In genomic region chr18:46071894-46072867, GRCh38 we compare ENCODE assay signal across 8 cellular contexts. TPM values are rescaled to one million over a fixed set of nuclear protein-coding genes. Genes with fewer than 3 reads are reported as not detected.
DNase-seq lines count a peak whose midpoint lies in the region; ATAC-seq and TF ChIP-seq lines count a peak whose summit lies in the region.

A gene with protein sequence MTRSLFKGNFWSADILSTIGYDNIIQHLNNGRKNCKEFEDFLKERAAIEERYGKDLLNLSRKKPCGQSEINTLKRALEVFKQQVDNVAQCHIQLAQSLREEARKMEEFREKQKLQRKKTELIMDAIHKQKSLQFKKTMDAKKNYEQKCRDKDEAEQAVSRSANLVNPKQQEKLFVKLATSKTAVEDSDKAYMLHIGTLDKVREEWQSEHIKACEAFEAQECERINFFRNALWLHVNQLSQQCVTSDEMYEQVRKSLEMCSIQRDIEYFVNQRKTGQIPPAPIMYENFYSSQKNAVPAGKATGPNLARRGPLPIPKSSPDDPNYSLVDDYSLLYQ (minus strand): TSS chr18:46072260. CDS start chr18:46072188, 72 bp downstream.

- intact Hi-C loops in gastrocnemius medialis (cut with DNase I; ENCODE audit: low total_unique reads) = loop anchor here (2.0 to 10.0 kb wide), 5 partner anchors 43 to 405 kb away; partner anchors contain the start of gene EPG5

- H3K4me1 Mint-ChIP-seq in T-helper 17 cell = peaks cover 24% of the 10 kb centered on the region

- DNase-seq in AG08395 (ENCODE audit: low spot score) (peak; percentile 68), GM19238 (ENCODE audit: insufficient read length, low spot score) (peak; percentile 32), HL-60 (ENCODE audit: low read depth in 1 of 2, low spot score in 1 of 2) (peak in 1 of 2 experiments; percentile 90), T-helper 17 cell (peak; percentile 46 to 56 (median 46)), amniotic epithelial cell (ENCODE audit: low read depth) (peak; percentile 61), hypothalamus (lab: John Stamatoyannopoulos, UW) (peak in 30 of 51 donors; percentile 3 to 49 (median 18)), gastrocnemius medialis (peak; percentile 46 to 62), middle frontal gyrus (ENCODE audit: extremely low spot score, low spot score) (no peak)

- peak in 1 of 2 donors; percentile 55 for TF ChIP-seq POLR2A in gastrocnemius medialis (IDR thresholded peaks at IDR 0.05)

- H3K36me3 ChIP-seq in gastrocnemius medialis = no peaks in the 10 kb centered on the region

- H3K27ac ChIP-seq in HL-60 (replicated peaks) (peak within 1 kb of the TSS; percentile 85), gastrocnemius medialis (peak within 1 kb of the TSS; percentile 71 to 87 (median 74))

- TF ChIP-seq CTCF in HL-60 (IDR thresholded peaks at IDR 0.05; ENCODE audit: insufficient read depth, low read length) (no peak), gastrocnemius medialis (IDR thresholded peaks at IDR 0.05 in 4 of 5, conservative IDR thresholded peaks at IDR 0.05 in 1 of 5) (no peak)

- peaks cover 16% of the 10 kb centered on the region in 2 donors for H3K4me1 ChIP-seq in gastrocnemius medialis

- H3K4me3 ChIP-seq in HL-60 (replicated peaks; ENCODE audit: insufficient read depth, low read length) (peak within 1 kb of the TSS; percentile 85), gastrocnemius medialis (peak within 1 kb of the TSS; percentile 70 to 83 (median 74))

- in situ Hi-C loops in gastrocnemius medialis (cut with MboI; ENCODE audit: low sequenced_read_pairs in 4 of 4) = loop anchor here in 3 of 4 donors (10.0 to 25.0 kb wide), 4 partner anchors 107 to 410 kb away; partner anchors contain the start of gene EPG5 (in 2 of the 3)

- peak within 1 kb of the TSS; percentile 70 for H3K27ac Mint-ChIP-seq in T-helper 17 cell

- H3K9me3 ChIP-seq in T-helper 17 cell (ENCODE audit: control insufficient read depth, low read length, poor library complexity, severe bottlenecking) (no peaks in the 10 kb centered on the region), gastrocnemius medialis (no peaks in the 10 kb centered on the region)

- peak; percentile 86 for ATAC-seq in T-helper 17 cell
- ATAC-seq in gastrocnemius medialis = peak; percentile 51 to 55

- H3K36me3 Mint-ChIP-seq in T-helper 17 cell (ENCODE audit: low read depth) = no peaks in the 10 kb centered on the region

- no peaks in the 10 kb centered on the region for H3K27me3 Mint-ChIP-seq in T-helper 17 cell

- peak within 1 kb of the TSS; percentile 84 for H3K4me3 Mint-ChIP-seq in T-helper 17 cell

- H3K27me3 ChIP-seq in HL-60 (ENCODE audit: insufficient read depth, poor library complexity, severe bottlenecking) (no peaks in the 10 kb centered on the region), gastrocnemius medialis (no peaks in the 10 kb centered on the region)

RNA-seq across cellular contexts. Expression of the gene that starts here (rescaled TPM):
- total RNA-seq in T-helper 17 cell (10 to 100 TPM; 13.1 to 15.8 TPM), gastrocnemius medialis (10 to 100 TPM in 2 of 4 donors, 1 to 10 TPM in 2; 8.4 to 18.2 (median 10.3) TPM)
